In genomic region chr2:9831670-9832069, GRCh38 we compare ENCODE assay signal across 19 cellular contexts.
"Had no signal": no experiment of that assay in that cellular context is flagged by ENCODE, and none has a peak within 500 bp of the region (broad histone marks: within the 10 kb centered on the region; RNA-seq: fewer than 3 reads in every experiment).

No MANE protein-coding gene starts in this region.

- H3K27me3 ChIP-seq: gastrocnemius medialis, transverse colon had no signal

- H3K27ac Mint-ChIP-seq: activated naive CD8-positive, alpha-beta T cell treated with anti-CD3 and anti-CD28 coated beads, Interleukin-2, amount 10 ng/mL, durations not matched to agents 7 days and 5 days; activated T-helper 1 cell treated with anti-CD3 and anti-CD28 coated beads, Interleukin-12 subunit alpha, Interleukin-12 subunit beta, Interleukin-2, Interleukin-4 antibody, amounts not matched to agents 30 ng/mL and 10 ng/mL and 1 ng/mL, durations not matched to agents 14 hours and 24 hours and 36 hours; brain; naive thymus-derived CD8-positive, alpha-beta T cell had no signal

- H3K36me3 ChIP-seq: gastrocnemius medialis, heart left ventricle, neutrophil, transverse colon had no signal

- DNase-seq: activated CD4-positive, alpha-beta T cell treated with anti-CD3 and anti-CD28 coated beads, Interleukin-2, amount 50 U/mL, for 1 hour; activated naive CD8-positive, alpha-beta T cell treated with anti-CD3 and anti-CD28 coated beads, Interleukin-2, amount 10 ng/mL, durations not matched to agents 7 days and 5 days; effector CD8-positive, alpha-beta T cell; gastrocnemius medialis; heart left ventricle; naive thymus-derived CD8-positive, alpha-beta T cell; posterior cingulate gyrus; right cardiac atrium; small intestine; stimulated activated CD4-positive, alpha-beta T cell treated with anti-CD3 and anti-CD28 coated beads, Interleukin-4, amount 100 ng/mL, for 4 hours; stimulated activated CD8-positive, alpha-beta memory T cell treated with anti-CD3 and anti-CD28 coated beads, Interleukin-4, amount 100 ng/mL, for 48 hours; stimulated activated naive CD4-positive, alpha-beta T cell treated with Interleukin-2 at 50 U/mL for 16 hours; substantia nigra; T-helper 2 cell; transverse colon had no signal

- H3K36me3 Mint-ChIP-seq: activated naive CD8-positive, alpha-beta T cell treated with anti-CD3 and anti-CD28 coated beads, Interleukin-2, amount 10 ng/mL, durations not matched to agents 7 days and 5 days; brain; naive thymus-derived CD8-positive, alpha-beta T cell had no signal

- ATAC-seq: gastrocnemius medialis; heart left ventricle; left lobe of liver; naive thymus-derived CD8-positive, alpha-beta T cell; right cardiac atrium had no signal

- H3K4me3 ChIP-seq: gastrocnemius medialis, heart left ventricle, transverse colon had no signal

- H3K9me3 ChIP-seq: gastrocnemius medialis, heart left ventricle, neutrophil, transverse colon had no signal

- H3K9me3 Mint-ChIP-seq: activated naive CD8-positive, alpha-beta T cell treated with anti-CD3 and anti-CD28 coated beads, Interleukin-2, amount 10 ng/mL, durations not matched to agents 7 days and 5 days; activated T-helper 1 cell treated with anti-CD3 and anti-CD28 coated beads, Interleukin-12 subunit alpha, Interleukin-12 subunit beta, Interleukin-2, Interleukin-4 antibody, amounts not matched to agents 30 ng/mL and 10 ng/mL and 1 ng/mL, durations not matched to agents 14 hours and 24 hours and 36 hours; brain; naive thymus-derived CD8-positive, alpha-beta T cell had no signal

- H3K4me1 ChIP-seq: heart left ventricle had no signal

- H3K4me1 Mint-ChIP-seq: brain had no signal

- H3K27ac ChIP-seq: gastrocnemius medialis, heart left ventricle, neutrophil had no signal

- H3K4me3 Mint-ChIP-seq: activated naive CD8-positive, alpha-beta T cell treated with anti-CD3 and anti-CD28 coated beads, Interleukin-2, amount 10 ng/mL, durations not matched to agents 7 days and 5 days; activated T-helper 1 cell treated with anti-CD3 and anti-CD28 coated beads, Interleukin-12 subunit alpha, Interleukin-12 subunit beta, Interleukin-2, Interleukin-4 antibody, amounts not matched to agents 30 ng/mL and 10 ng/mL and 1 ng/mL, durations not matched to agents 14 hours and 24 hours and 36 hours; brain; naive thymus-derived CD8-positive, alpha-beta T cell had no signal
